ENCODE assay signal across 14 cellular contexts in genomic region chr19:27772059-27772458, GRCh38.
A peak's percentile ranks its signal among the peaks of the same experiment; 100 is the strongest.
DNase-seq lines count a peak whose midpoint lies in the region; TF ChIP-seq lines count a peak whose summit lies in the region.
"Had no signal": no experiment of that assay in that cellular context is flagged by ENCODE, and none has a peak within 500 bp of the region (broad histone marks: within the 10 kb centered on the region; RNA-seq: fewer than 3 reads in every experiment).

No MANE protein-coding gene starts in this region.

- no peak overlapping the region for H4K8ac ChIP-seq in neuronal stem cell (ENCODE audit: low read depth, low read length)

- no peaks in the 10 kb centered on the region for H3K4me1 ChIP-seq in HEK293 (ENCODE audit: control insufficient read depth, insufficient read depth, low read length)
- no peaks in the 10 kb centered on the region for H3K4me1 ChIP-seq in neuronal stem cell (ENCODE audit: control insufficient read depth in 2 of 2, insufficient read depth in 1 of 2, low read depth in 1 of 2, low read length in 2 of 2)
- H3K4me1 ChIP-seq: BLaER1, HAP-1 had no signal

- H3K9ac ChIP-seq in neuronal stem cell (ENCODE audit: low read depth, low read length, poor library complexity): no peak overlapping the region
- H3K9ac ChIP-seq: BLaER1 had no signal

- H3K4me3 ChIP-seq in HEK293 (ENCODE audit: low read depth, low read length) (no peak overlapping the region), neuronal stem cell (ENCODE audit: low read length in 2 of 2) (no peak overlapping the region)
- H3K4me3 ChIP-seq: BLaER1, HAP-1 had no signal

- H3K79me1 ChIP-seq in neuronal stem cell (ENCODE audit: low read depth, low read length): no peaks in the 10 kb centered on the region

- H2BK12ac ChIP-seq in neuronal stem cell (ENCODE audit: low read length): no peak overlapping the region

- CTCF ChIA-PET in HEK293 (lab: Yijun Ruan, JAX): interaction anchor here (0.6 kb wide), 1 partner anchor 217 kb away, joined by 3 read pairs; no protein-coding TSS in a partner anchor

- no peak overlapping the region for H3K4me2 ChIP-seq in neuronal stem cell (ENCODE audit: insufficient read depth, low read length, poor library complexity, severe bottlenecking)
- H3K4me2 ChIP-seq: BLaER1 had no signal

- H3K36me3 ChIP-seq in HEK293 (ENCODE audit: control insufficient read depth in 2 of 2, insufficient read depth in 1 of 2, low read length in 2 of 2) (peaks cover 0 to 11% of the 10 kb centered on the region in 2 experiments; a peak in 1 of 3 replicates), neuronal stem cell (replicated peaks in 1 of 2; ENCODE audit: control insufficient read depth in 2 of 2, insufficient read depth in 2 of 2, low read length in 2 of 2) (peaks cover 13 to 23% of the 10 kb centered on the region in 2 donors)
- H3K36me3 ChIP-seq: HAP-1 had no signal

- WGBS in neuronal stem cell (ENCODE audit: extremely low coverage in 2 of 2, insufficient read length in 2 of 2, insufficient replicate concordance in 1 of 2), 2 donors: no CpG with 5 or more reads among the region's 6 CpGs

- no peak overlapping the region for H3K14ac ChIP-seq in neuronal stem cell (ENCODE audit: low read length)

- no peak overlapping the region for H2BK5ac ChIP-seq in neuronal stem cell (ENCODE audit: low read length)

- DNase-seq in DMS 273 (lab: John Stamatoyannopoulos, UW; ENCODE audit: unreplicated experiment) (peak; percentile 19), DMS 273 treated with DMSO at 0.1 percent for 48 hours (lab: John Stamatoyannopoulos, UW) (no peak), mesenteric fat pad (ENCODE audit: low spot score) (peak; percentile 55), neuronal stem cell (ENCODE audit: low spot score) (no peak)
- no peak for DNase-seq in stimulated activated CD4-positive, alpha-beta T cell treated with anti-CD3 and anti-CD28 coated beads, Interleukin-15, amount 100 ng/mL, for 24 hours
- DNase-seq: CD4-positive, alpha-beta T cell; CD8-positive, alpha-beta memory T cell; DMS153; DND-41; GOT3 had no signal

- H2AK5ac ChIP-seq in neuronal stem cell (ENCODE audit: low read depth, low read length): no peak overlapping the region

- no peak overlapping the region for H4K91ac ChIP-seq in neuronal stem cell (ENCODE audit: low read depth, low read length, poor library complexity)

- H2BK120ac ChIP-seq in neuronal stem cell (ENCODE audit: low read depth, low read length): no peak overlapping the region

- H3K4ac ChIP-seq in neuronal stem cell (ENCODE audit: low read length): no peak overlapping the region

- peaks cover 0 to 2% (median 0%) of the 10 kb centered on the region in 3 experiments for H3K27me3 ChIP-seq in neuronal stem cell (ENCODE audit: control insufficient read depth in 3 of 3, insufficient read depth in 3 of 3, low read depth in 1 of 3, low read length in 3 of 3)
- H3K27me3 ChIP-seq: BLaER1 had no signal

- no peak overlapping the region for H2AFZ ChIP-seq in neuronal stem cell (ENCODE audit: low read length)

- no peak for TF ChIP-seq CTCF in HEK293 (tag by site-specific recombination; IDR thresholded peaks at IDR 0.05)

- H3K23ac ChIP-seq in neuronal stem cell (ENCODE audit: low read depth, low read length, poor library complexity): no peak overlapping the region

- H2BK15ac ChIP-seq in neuronal stem cell (ENCODE audit: low read length): no peak overlapping the region

- H3K27ac ChIP-seq in HEK293 (ENCODE audit: extremely low read depth, low read depth, low read length) (no peak overlapping the region), neuronal stem cell (replicated peaks; ENCODE audit: low read length) (no peak overlapping the region)
- H3K27ac ChIP-seq: 22Rv1, BLaER1 had no signal

- POLR2A ChIA-PET in HEK293 (lab: Yijun Ruan, JAX): no interaction called here

- H3K18ac ChIP-seq in neuronal stem cell (ENCODE audit: low read length): no peak overlapping the region

- peaks cover 21% of the 10 kb centered on the region for H3K9me3 ChIP-seq in HEK293 (ENCODE audit: control insufficient read depth, insufficient read depth, low read depth, low read length)
- peaks cover 20 to 33% of the 10 kb centered on the region in 2 donors for H3K9me3 ChIP-seq in neuronal stem cell (replicated peaks in 1 of 2; ENCODE audit: control insufficient read depth in 2 of 2, insufficient read depth in 1 of 2, low read depth in 1 of 2, low read length in 2 of 2)
- H3K9me3 ChIP-seq: HAP-1 had no signal

TF ChIP-seq in HEK293, 187 proteins besides CTCF, POLR2A, EP300 and RAD21:
- TF ChIP-seq ZNF561 (tag by site-specific recombination; IDR thresholded peaks at IDR 0.05; ENCODE audit: borderline replicate concordance): no peak
- TF ChIP-seq ZFP41 (tag by site-specific recombination; IDR thresholded peaks at IDR 0.05; ENCODE audit: borderline replicate concordance): 0 out of 2 replicates have a peak, but pooled peaks have one; percentile 7
- TF ChIP-seq ZNF639 (tag by site-specific recombination; IDR thresholded peaks at IDR 0.05): no peak
- no peak for TF ChIP-seq ZBTB6 (tag by site-specific recombination; IDR thresholded peaks at IDR 0.05)
- TF ChIP-seq ZNF133 (tag by site-specific recombination; IDR thresholded peaks at IDR 0.05): no peak
- TF ChIP-seq ZNF473 (tag by site-specific recombination; IDR thresholded peaks at IDR 0.05): no peak
- no peak for TF ChIP-seq OSR2 (tag by site-specific recombination; IDR thresholded peaks at IDR 0.05)
- TF ChIP-seq ZNF530 (tag by site-specific recombination; IDR thresholded peaks at IDR 0.05; ENCODE audit: low read depth): 0 out of 2 replicates have a peak, but pooled peaks have one; percentile 15
- no peak for TF ChIP-seq ZNF394 (tag by site-specific recombination; IDR thresholded peaks at IDR 0.05; ENCODE audit: borderline replicate concordance)
- no peak for TF ChIP-seq ZNF707 (tag by site-specific recombination; IDR thresholded peaks at IDR 0.05)

Comparison
In these comparisons a context has a peak if more than half of its experiments do, and no peak if none do; other contexts are left out.
1. DNase-seq: peak in DMS 273 (single experiment) and mesenteric fat pad (single experiment); none in DMS 273 treated with DMSO at 0.1 percent for 48 hours (single experiment), neuronal stem cell (single experiment) and stimulated activated CD4-positive, alpha-beta T cell treated with anti-CD3 and anti-CD28 coated beads, Interleukin-15, amount 100 ng/mL, for 24 hours (single experiment).